13 cellular contexts compared by ENCODE assay signal in the genomic region with DNA sequence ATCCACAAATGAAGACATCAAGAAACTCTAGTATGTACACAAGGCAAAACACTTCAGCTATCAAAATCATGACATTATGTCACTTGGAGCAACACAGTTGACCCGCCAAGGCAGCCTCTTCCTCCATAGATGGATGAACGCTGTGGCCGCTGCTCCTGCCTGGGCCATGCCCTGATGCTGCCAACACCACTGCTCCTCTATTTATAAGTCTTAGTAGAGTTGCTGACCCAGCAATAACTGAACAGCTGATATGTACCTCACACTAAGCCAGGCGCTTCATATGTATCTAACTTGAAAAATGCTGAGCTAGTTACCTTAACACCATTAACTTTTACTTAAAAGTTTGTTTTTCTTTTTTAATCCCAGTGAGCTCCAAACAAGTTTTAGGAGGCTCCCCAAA.
"Had no signal": no experiment of that assay in that cellular context is flagged by ENCODE, and none has a peak within 500 bp of the region (broad histone marks: within the 10 kb centered on the region; RNA-seq: fewer than 3 reads in every experiment).

No MANE protein-coding gene starts in this region.

- DNase-seq: central memory CD4-positive, alpha-beta T cell; dorsolateral prefrontal cortex; effector CD8-positive, alpha-beta T cell; immature natural killer cell; mammary epithelial cell; naive thymus-derived CD8-positive, alpha-beta T cell; stimulated activated CD4-positive, alpha-beta T cell treated with anti-CD3 and anti-CD28 coated beads, Interleukin-4, amount 100 ng/mL, for 1 hour; testis had no signal

- H3K27me3 ChIP-seq: dorsolateral prefrontal cortex, neutrophil, testis, tibial nerve had no signal

- FAIRE-seq: frontal cortex had no signal

- H3K27ac ChIP-seq: coronary artery, dorsolateral prefrontal cortex, neutrophil, testis, tibial nerve had no signal

- H3K9me3 ChIP-seq: neutrophil, testis, tibial nerve had no signal

- ATAC-seq: naive thymus-derived CD8-positive, alpha-beta T cell; stimulated activated memory B cell treated with anti-CD40 and anti-IgM and Interleukin-4, amounts not matched to agents 10 μg/mL and 1 μg/mL and 100 μg/mL, for 72 hours had no signal

- H3K4me3 ChIP-seq: coronary artery, dorsolateral prefrontal cortex, testis, tibial nerve had no signal
